8 cellular contexts compared by ENCODE assay signal in genomic region chr9:28073278-28073677, GRCh38.
A peak's percentile ranks its signal among the peaks of the same experiment; 100 is the strongest.
DNase-seq lines count a peak whose midpoint lies in the region; FAIRE-seq and TF ChIP-seq lines count a peak whose summit lies in the region.

No MANE protein-coding gene starts in this region.

- in situ Hi-C loops in GM13977 (cut with MboI; ENCODE audit: low pct_unique_long_range_greater_than_20kb, low sequenced_read_pairs, unreplicated experiment) = loop anchor here (25.0 kb wide), 1 partner anchor 361 kb away; no protein-coding TSS in a partner anchor

- H3K9me3 Mint-ChIP-seq in progenitor cell of endocrine pancreas (ENCODE audit: low read depth) = no peaks in the 10 kb centered on the region

- no peak overlapping the region for H3K4me3 ChIP-seq in endothelial cell of umbilical vein (replicated peaks in 1 of 3; ENCODE audit: insufficient read depth in 1 of 3, low read depth in 1 of 3, low read length in 3 of 3)

- no peak overlapping the region for H3K27ac Mint-ChIP-seq in progenitor cell of endocrine pancreas

- no peak for FAIRE-seq in endothelial cell of umbilical vein (lab: Jason Lieb, UNC)

- H3K9me1 ChIP-seq in endothelial cell of umbilical vein (replicated peaks; ENCODE audit: control insufficient read depth, extremely low read depth, insufficient read depth, low read length) = no peaks in the 10 kb centered on the region

- peak; percentile 46 for TF ChIP-seq CTCF in GM13977 (IDR thresholded peaks at IDR 0.05; ENCODE audit: extremely low read depth, insufficient read depth, missing control alignments)
- TF ChIP-seq CTCF in endothelial cell of umbilical vein (IDR thresholded peaks at IDR 0.05; ENCODE audit: extremely low read depth in 1 of 2, insufficient read depth in 1 of 2, low read depth in 1 of 2, low read length in 2 of 2) = peak; percentile 6 to 24
- peak; percentile 80 for TF ChIP-seq CTCF in progenitor cell of endocrine pancreas (IDR thresholded peaks at IDR 0.05; ENCODE audit: unreplicated experiment)

- POLR2A ChIA-PET in endothelial cell of umbilical vein (lab: Charles Lee) = no interaction called here

- no peaks in the 10 kb centered on the region for H3K4me1 Mint-ChIP-seq in progenitor cell of endocrine pancreas (ENCODE audit: low read depth)

- no peak overlapping the region for H2AFZ ChIP-seq in endothelial cell of umbilical vein (ENCODE audit: low read depth, low read length)

- H3K9me3 ChIP-seq in endothelial cell of umbilical vein (replicated peaks; ENCODE audit: control insufficient read depth, insufficient read depth, low read length) = no peaks in the 10 kb centered on the region

- dilution Hi-C loops in endothelial cell of umbilical vein (cut with MboI; ENCODE audit: extremely low pct_ligation_motif_present, low sequenced_read_pairs) = no loop called here

- H3K4me2 ChIP-seq in endothelial cell of umbilical vein (ENCODE audit: insufficient read depth, low read length) = no peak overlapping the region

- peak; percentile 9 for DNase-seq in AG08395 (ENCODE audit: low spot score)
- peak; percentile 7 for DNase-seq in GM13977 (ENCODE audit: low spot score)
- peak; percentile 40 for DNase-seq in NCI-H82 treated with DMSO at 0.1 percent for 48 hours (lab: John Stamatoyannopoulos, UW; ENCODE audit: unreplicated experiment)
- DNase-seq in endothelial cell of umbilical vein (ENCODE audit: low read depth, low spot score) = peak; percentile 60
- no peak for DNase-seq in progenitor cell of endocrine pancreas (ENCODE audit: low spot score, unreplicated experiment)
- no peak for DNase-seq in NCI-H2107 (lab: John Stamatoyannopoulos, UW)
- no peak for DNase-seq in activated naive CD4-positive, alpha-beta T cell treated with Interleukin-2 at 50 U/mL for 16 hours
- no peak for DNase-seq in HuH-7.5 (ENCODE audit: low spot score)

- no peak overlapping the region for H3K4me3 Mint-ChIP-seq in progenitor cell of endocrine pancreas (ENCODE audit: low read depth)

- no peaks in the 10 kb centered on the region for H3K4me1 ChIP-seq in endothelial cell of umbilical vein (ENCODE audit: control insufficient read depth, extremely low read depth, insufficient read depth, low read length)

- TF ChIP-seq POLR2A in endothelial cell of umbilical vein (IDR thresholded peaks at IDR 0.05; ENCODE audit: low read depth, low read length) = no peak

- H3K36me3 Mint-ChIP-seq in progenitor cell of endocrine pancreas (ENCODE audit: insufficient read depth) = no peaks in the 10 kb centered on the region

- no peaks in the 10 kb centered on the region for H3K79me2 ChIP-seq in endothelial cell of umbilical vein (ENCODE audit: control insufficient read depth, insufficient read depth, low read length)

- H3K27me3 ChIP-seq in endothelial cell of umbilical vein (ENCODE audit: control insufficient read depth in 2 of 2, insufficient read depth in 2 of 2, low read length in 2 of 2) = no peaks in the 10 kb centered on the region

- H3K27me3 Mint-ChIP-seq in progenitor cell of endocrine pancreas = no peaks in the 10 kb centered on the region

- CTCF ChIA-PET in endothelial cell of umbilical vein (lab: Charles Lee) = interaction anchor here (1.8 kb wide), 1 partner anchor 740 kb away, joined by 7 read pairs; no protein-coding TSS in a partner anchor

- no peak overlapping the region for H3K9ac ChIP-seq in endothelial cell of umbilical vein (replicated peaks; ENCODE audit: extremely low read depth, insufficient read depth, low read length)

- H3K36me3 ChIP-seq in endothelial cell of umbilical vein (ENCODE audit: control insufficient read depth in 2 of 2, extremely low read depth in 1 of 2, insufficient read depth in 2 of 2, low read length in 2 of 2) = no peaks in the 10 kb centered on the region

- intact Hi-C loops in endothelial cell of umbilical vein (cut with micrococcal nuclease) = loop anchor here (1.0 kb wide), 1 partner anchor 347 kb away; no protein-coding TSS in a partner anchor

- no peak overlapping the region for H3K27ac ChIP-seq in endothelial cell of umbilical vein (ENCODE audit: insufficient read depth, low read depth, low read length)

- no peaks in the 10 kb centered on the region for H4K20me1 ChIP-seq in endothelial cell of umbilical vein (replicated peaks; ENCODE audit: control insufficient read depth, extremely low read depth, insufficient read depth, low read length)

- BruUV-seq in endothelial cell of umbilical vein (replicated peaks; lab: Mats Ljungman, UMichigan) = no TSS peak

TF ChIP-seq in endothelial cell of umbilical vein, 7 proteins besides CTCF, POLR2A, EP300 and RAD21:
- no peak for TF ChIP-seq POLR2AphosphoS5 (IDR thresholded peaks at IDR 0.05; ENCODE audit: insufficient read depth, low read depth, low read length)
- TF ChIP-seq MYC (IDR thresholded peaks at IDR 0.05; ENCODE audit: low read depth, low read length) = no peak
- TF ChIP-seq JUN (IDR thresholded peaks at IDR 0.05; ENCODE audit: borderline replicate concordance, insufficient read depth, insufficient read length, low read depth) = no peak
- TF ChIP-seq EZH2 (IDR thresholded peaks at IDR 0.05; ENCODE audit: borderline replicate concordance, low read depth, low read length, severe bottlenecking) = no peak
- no peak for TF ChIP-seq MAX (IDR thresholded peaks at IDR 0.05; ENCODE audit: insufficient read depth, insufficient read length)
- no peak for TF ChIP-seq FOS (IDR thresholded peaks at IDR 0.05; ENCODE audit: borderline replicate concordance, insufficient read depth, low read length)
- TF ChIP-seq GATA2 (IDR thresholded peaks at IDR 0.05; ENCODE audit: insufficient read depth, insufficient read length, low read depth, low read length) = no peak

Comparison
In these comparisons a context has a peak if more than half of its experiments do, and no peak if none do; other contexts are left out.
1. DNase-seq: peak in AG08395 (single experiment), GM13977 (single experiment), NCI-H82 treated with DMSO at 0.1 percent for 48 hours (single experiment) and endothelial cell of umbilical vein (single experiment); none in progenitor cell of endocrine pancreas (single experiment), NCI-H2107 (single experiment), activated naive CD4-positive, alpha-beta T cell treated with Interleukin-2 at 50 U/mL for 16 hours (single experiment) and HuH-7.5 (single experiment).
2. CTCF ChIP-seq: peak in every context shown above with its lines; median percentile 80 in progenitor cell of endocrine pancreas; 46 in GM13977; 15 in endothelial cell of umbilical vein.